In the genomic region with DNA sequence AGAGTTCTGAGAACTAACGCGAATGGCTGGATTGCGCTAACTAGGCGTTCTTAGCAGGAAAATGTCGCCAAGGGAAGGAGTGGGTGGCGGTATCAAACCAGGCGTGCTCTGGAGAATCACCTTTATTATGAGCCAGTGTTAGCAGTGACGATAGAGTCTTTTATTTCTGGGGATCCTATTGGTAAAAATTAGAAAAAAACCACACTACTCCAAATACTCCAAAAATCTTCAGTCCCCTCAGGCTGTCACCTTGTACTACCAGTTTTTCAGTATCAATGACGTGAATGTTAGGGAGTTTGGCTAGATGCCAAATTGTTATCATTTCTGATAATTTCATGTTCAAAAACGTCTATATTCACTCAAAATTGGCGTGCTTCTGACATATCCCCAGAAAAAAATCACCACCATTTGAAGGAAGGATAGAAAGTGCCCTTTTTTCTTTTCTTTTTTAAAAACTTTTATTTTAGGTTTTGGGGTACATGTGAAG, we compare ENCODE assay signal across 10 cellular contexts. TPM values are rescaled to one million over a fixed set of nuclear protein-coding genes. Genes with fewer than 3 reads are reported as not detected.
DNase-seq lines count a peak whose midpoint lies in the region; ATAC-seq and TF ChIP-seq lines count a peak whose summit lies in the region.
"Had no signal": no experiment of that assay in that cellular context is flagged by ENCODE, and none has a peak within 500 bp of the region (broad histone marks: within the 10 kb centered on the region; RNA-seq: fewer than 3 reads in every experiment).

No MANE protein-coding gene starts in this region.

- in situ Hi-C loops in ACHN (cut with HindIII; ENCODE audit: low pct_ligation_motif_present, low pct_unique_long_range_greater_than_20kb, low sequenced_read_pairs), result no loop called here
- in situ Hi-C loops in brain microvascular endothelial cell (cut with HindIII; ENCODE audit: low pct_ligation_motif_present, low sequenced_read_pairs), result no loop called here

- DNase-seq in ACHN, result peak; percentile 17
- DNase-seq in brain microvascular endothelial cell, result no peak
- no peak for DNase-seq in mucosa of descending colon
- DNase-seq in cerebellum (ENCODE audit: low spot score), result no peak
- DNase-seq in NCI-H187 (lab: John Stamatoyannopoulos, UW), result no peak
- DNase-seq: Karpas-422, T-helper 1 cell had no signal

- intact Hi-C loops in mucosa of descending colon (cut with DNase I, micrococcal nuclease), result no loop called here

- no peak overlapping the region for H3K27ac ChIP-seq in HUES48 (ENCODE audit: low read depth, low read length)
- no peak overlapping the region for H3K27ac ChIP-seq in brain microvascular endothelial cell

- no peak for TF ChIP-seq CTCF in brain microvascular endothelial cell (IDR thresholded peaks at IDR 0.05; ENCODE audit: low read depth, low read length, missing control alignments)
- TF ChIP-seq CTCF in mucosa of descending colon (IDR thresholded peaks at IDR 0.05), result no peak

- H3K4me3 ChIP-seq in HUES48 (ENCODE audit: low read depth, low read length), result peak overlapping the region; percentile 86
- peak overlapping the region; percentile 64 for H3K4me3 ChIP-seq in brain microvascular endothelial cell (ENCODE audit: low read depth, low read length)
- H3K4me3 ChIP-seq in mucosa of descending colon, result peak overlapping the region; percentile 35

- H3K27me3 ChIP-seq in HUES48 (ENCODE audit: control insufficient read depth, insufficient read depth, low read length) (peaks cover 5% of the 10 kb centered on the region; the same call in 1 of the 2 replicates), brain microvascular endothelial cell (replicated peaks) (peaks cover 25% of the 10 kb centered on the region)

- ATAC-seq in mucosa of descending colon (no peak), HG03045 (IDR thresholded peaks at IDR 0.05; ENCODE audit: unreplicated experiment) (no peak), HG03025 (IDR thresholded peaks at IDR 0.05; ENCODE audit: low FRiP score, unreplicated experiment) (no peak)

- H3K36me3 ChIP-seq in HUES48 (ENCODE audit: control insufficient read depth, insufficient read depth, low read length) (no peaks in the 10 kb centered on the region), brain microvascular endothelial cell (replicated peaks) (no peaks in the 10 kb centered on the region), mucosa of descending colon (ENCODE audit: low read depth) (no peaks in the 10 kb centered on the region)

- H3K9ac ChIP-seq in HUES48 (ENCODE audit: low read depth, low read length), result peak overlapping the region; percentile 1; the same call in 1 of the 2 replicates

- H3K4me1 ChIP-seq in HUES48 (ENCODE audit: control insufficient read depth, insufficient read depth, low read length) (peaks cover 24% of the 10 kb centered on the region), mucosa of descending colon (ENCODE audit: low read depth) (peaks cover 12% of the 10 kb centered on the region)

- H3K9me3 ChIP-seq in HUES48 (ENCODE audit: control insufficient read depth, insufficient read depth, low read length) (peaks cover 14% of the 10 kb centered on the region), mucosa of descending colon (no peaks in the 10 kb centered on the region)

RNA-seq across cellular contexts. Expression of gene UGT8, which starts 1.5 kb away (rescaled TPM):
- total RNA-seq in mucosa of descending colon, result 10 to 100 TPM; 21.7 to 66.8 (median 51.7) TPM
- total RNA-seq in cerebellum, result 11.3 TPM

Comparison
In these comparisons a context has a peak if more than half of its experiments do, and no peak if none do; other contexts are left out.
1. H3K4me3 ChIP-seq: peak in every context shown above with its lines; median percentile 86 in HUES48; 64 in brain microvascular endothelial cell; 35 in mucosa of descending colon.